ENCODE assay signal across 8 cellular contexts in genomic region chr3:15364078-15364477, GRCh38. TPM values are rescaled to one million over a fixed set of nuclear protein-coding genes. Genes with fewer than 3 reads are reported as not detected.
DNase-seq lines count a peak whose midpoint lies in the region; TF ChIP-seq lines count a peak whose summit lies in the region.
"Not testable (repeated sequence)": the region's sequence is repeated elsewhere in the genome, so short reads cannot be mapped to it uniquely, and the experiment has no call there.

No MANE protein-coding gene starts in this region.

- H3K9me3 Mint-ChIP-seq in nephron, result not testable (repeated sequence)

- not testable (repeated sequence) for H3K36me3 Mint-ChIP-seq in nephron (ENCODE audit: low read depth)

- TF ChIP-seq POLR2A in thyroid gland (IDR thresholded peaks at IDR 0.05), result not testable (repeated sequence)

- peak; percentile 63 for DNase-seq in DMS79 (lab: John Stamatoyannopoulos, UW)
- DNase-seq in MG63, result peak; percentile 5
- DNase-seq in NCI-H82 (lab: John Stamatoyannopoulos, UW), result peak; percentile 51
- peak; percentile 13 for DNase-seq in adipocyte (ENCODE audit: low read depth)
- DNase-seq in colonic mucosa, result peak; percentile 50
- DNase-seq in islet precursor cell, result peak; percentile 81
- DNase-seq in thyroid gland, result peak; percentile 60 to 65

- not testable (repeated sequence) for H3K27ac ChIP-seq in colonic mucosa, thyroid gland

- H3K27me3 ChIP-seq in MG63; adipocyte (replicated peaks; ENCODE audit: control insufficient read depth, insufficient read depth, low read length); colonic mucosa; thyroid gland: not testable (repeated sequence)

- not testable (repeated sequence) for H3K4me3 Mint-ChIP-seq in nephron

- H3K27me3 Mint-ChIP-seq in nephron (ENCODE audit: low read depth), result not testable (repeated sequence)

- 29 to 37% methylated on average over 6 of the region's 6 CpGs for WGBS in thyroid gland, 2 donors

- H3K36me3 ChIP-seq in MG63; adipocyte (ENCODE audit: control insufficient read depth, insufficient read depth, low read length, severe bottlenecking); colonic mucosa; thyroid gland: not testable (repeated sequence)

- H3K4me3 ChIP-seq in MG63; adipocyte (ENCODE audit: low read length); colonic mucosa; thyroid gland (replicated peaks in 1 of 3): not testable (repeated sequence)

- H3K4me1 ChIP-seq in adipocyte (ENCODE audit: control insufficient read depth, insufficient read depth, low read length) (peaks cover 16% of the 10 kb centered on the region), thyroid gland (peaks cover 11 to 26% of the 10 kb centered on the region in 2 donors)
- not testable (repeated sequence) for H3K4me1 ChIP-seq in colonic mucosa

- TF ChIP-seq CTCF in colonic mucosa (IDR thresholded peaks at IDR 0.05); nephron (IDR thresholded peaks at IDR 0.05; ENCODE audit: unreplicated experiment in 3 of 3); thyroid gland (IDR thresholded peaks at IDR 0.05): not testable (repeated sequence)

- peak overlapping the region; percentile 27 to 74 (median 35) for H3K27ac Mint-ChIP-seq in nephron

- intact Hi-C loops in colonic mucosa (cut with DNase I); thyroid gland (cut with DNase I): not testable (repeated sequence)

- H3K9ac ChIP-seq in adipocyte (ENCODE audit: low read length); colonic mucosa (ENCODE audit: low read depth in 2 of 2, low read length in 2 of 2): not testable (repeated sequence)

- H3K9me3 ChIP-seq in MG63; adipocyte (ENCODE audit: control insufficient read depth, low read length); colonic mucosa; thyroid gland: not testable (repeated sequence)

- H3K4me1 Mint-ChIP-seq in nephron, result peaks cover 43% of the 10 kb centered on the region

RNA-seq across cellular contexts. Expression of gene SH3BP5, which starts 31.7 kb away (rescaled TPM):
- total RNA-seq in MG63 (2014; rRNA removed; shearing (Covaris generic); ENCODE audit: low replicate concordance), result 2.8 and 3.1 TPM in 2 replicates
- 1 to 10 TPM; 5.5 to 9.3 TPM for total RNA-seq in colonic mucosa
- 10 to 100 TPM; 60.2 to 90.4 (median 82.0) TPM for total RNA-seq in thyroid gland

Comparison
In these comparisons a context has a peak if more than half of its experiments do, and no peak if none do; other contexts are left out.
1. DNase-seq: peak in every context shown above with its lines; median percentile 81 in islet precursor cell; 63 in DMS79; 62 in thyroid gland; 51 in NCI-H82; 50 in colonic mucosa; 13 in adipocyte; 5 in MG63.
2. RNA of gene SH3BP5, which starts 31.7 kb away (total RNA-seq): 60.2 to 90.4 TPM in thyroid gland; 5.5 to 9.3 TPM in colonic mucosa and 2.8 to 3.1 TPM in MG63; every median in the first group is over 4 times any median in the second.